Comparison of ENCODE assay signal across 5 cellular contexts in genomic region chr14:31668348-31668747, GRCh38.
"Had no signal": no experiment of that assay in that cellular context is flagged by ENCODE, and none has a peak within 500 bp of the region (broad histone marks: within the 10 kb centered on the region; RNA-seq: fewer than 3 reads in every experiment).

No MANE protein-coding gene starts in this region.

- DNase-seq: IMR-90, KBM-7, KG1 had no signal

- FAIRE-seq: K562 had no signal

- H3K27ac ChIP-seq: HL-60 had no signal

- H3K4me3 ChIP-seq: K562 had no signal

- ATAC-seq: K562 had no signal
